ENCODE assay signal across 7 cellular contexts in genomic region chr1:148032247-148032646, GRCh38.
A peak's percentile ranks its signal among the peaks of the same experiment; 100 is the strongest.
DNase-seq lines count a peak whose midpoint lies in the region; ATAC-seq and TF ChIP-seq lines count a peak whose summit lies in the region.
"Not testable (repeated sequence)": the region's sequence is repeated elsewhere in the genome, so short reads cannot be mapped to it uniquely, and the experiment has no call there.

No MANE protein-coding gene starts in this region.

- not testable (repeated sequence) for H3K4me1 Mint-ChIP-seq in T-helper 1 cell treated with Interleukin-12 subunit alpha and Interleukin-12 subunit beta and Interleukin-4 antibody, amounts not matched to agents 30 μg/mL and 1 μg/mL, for 36 hours (ENCODE audit: low read depth); activated CD4-positive, alpha-beta memory T cell treated with anti-CD3 and anti-CD28 coated beads for 36 hours (ENCODE audit: low read depth); activated T-helper 2 cell treated with anti-CD3 and anti-CD28 coated beads, Interferon-gamma antibody, Interleukin-2, Interleukin-4, amounts not matched to agents 10 μg/mL and 5 μg/mL and 100 μg/mL, durations not matched to agents 14 hours and 24 hours and 36 hours (ENCODE audit: low read depth); brain; mesothelial cell of epicardium; stimulated activated effector memory CD8-positive, alpha-beta T cell treated with anti-CD3 and anti-CD28 coated beads, Interleukin-12 subunit alpha, Interleukin-12 subunit beta, amount 100 ng/mL, for 72 hours

- not testable (repeated sequence) for TF ChIP-seq CTCF in brain (conservative IDR thresholded peaks at IDR 0.05); mesothelial cell of epicardium (IDR thresholded peaks at IDR 0.05; ENCODE audit: unreplicated experiment)

- H3K4me3 Mint-ChIP-seq in T-helper 1 cell treated with Interleukin-12 subunit alpha and Interleukin-12 subunit beta and Interleukin-4 antibody, amounts not matched to agents 30 μg/mL and 1 μg/mL, for 36 hours, result peak overlapping the region; percentile 45
- not testable (repeated sequence) for H3K4me3 Mint-ChIP-seq in activated CD4-positive, alpha-beta memory T cell treated with anti-CD3 and anti-CD28 coated beads for 36 hours
- H3K4me3 Mint-ChIP-seq in activated T-helper 2 cell treated with anti-CD3 and anti-CD28 coated beads, Interferon-gamma antibody, Interleukin-2, Interleukin-4, amounts not matched to agents 10 μg/mL and 5 μg/mL and 100 μg/mL, durations not matched to agents 14 hours and 24 hours and 36 hours (ENCODE audit: low read depth), result peak overlapping the region; percentile 58
- H3K4me3 Mint-ChIP-seq in brain (peak overlapping the region in 4 of 5 experiments; percentile 35 to 64 (median 60)), mesothelial cell of epicardium (peak overlapping the region; percentile 52)
- H3K4me3 Mint-ChIP-seq in stimulated activated effector memory CD8-positive, alpha-beta T cell treated with anti-CD3 and anti-CD28 coated beads, Interleukin-12 subunit alpha, Interleukin-12 subunit beta, amount 100 ng/mL, for 72 hours, result peak overlapping the region; percentile 52

- not testable (repeated sequence) for H3K9me3 Mint-ChIP-seq in T-helper 1 cell treated with Interleukin-12 subunit alpha and Interleukin-12 subunit beta and Interleukin-4 antibody, amounts not matched to agents 30 μg/mL and 1 μg/mL, for 36 hours; activated CD4-positive, alpha-beta memory T cell treated with anti-CD3 and anti-CD28 coated beads for 36 hours; activated T-helper 2 cell treated with anti-CD3 and anti-CD28 coated beads, Interferon-gamma antibody, Interleukin-2, Interleukin-4, amounts not matched to agents 10 μg/mL and 5 μg/mL and 100 μg/mL, durations not matched to agents 14 hours and 24 hours and 36 hours; brain; mesothelial cell of epicardium; stimulated activated effector memory CD8-positive, alpha-beta T cell treated with anti-CD3 and anti-CD28 coated beads, Interleukin-12 subunit alpha, Interleukin-12 subunit beta, amount 100 ng/mL, for 72 hours

- not testable (repeated sequence) for H3K36me3 Mint-ChIP-seq in T-helper 1 cell treated with Interleukin-12 subunit alpha and Interleukin-12 subunit beta and Interleukin-4 antibody, amounts not matched to agents 30 μg/mL and 1 μg/mL, for 36 hours (ENCODE audit: low read depth); activated CD4-positive, alpha-beta memory T cell treated with anti-CD3 and anti-CD28 coated beads for 36 hours; activated T-helper 2 cell treated with anti-CD3 and anti-CD28 coated beads, Interferon-gamma antibody, Interleukin-2, Interleukin-4, amounts not matched to agents 10 μg/mL and 5 μg/mL and 100 μg/mL, durations not matched to agents 14 hours and 24 hours and 36 hours (ENCODE audit: low read depth); brain; mesothelial cell of epicardium; stimulated activated effector memory CD8-positive, alpha-beta T cell treated with anti-CD3 and anti-CD28 coated beads, Interleukin-12 subunit alpha, Interleukin-12 subunit beta, amount 100 ng/mL, for 72 hours

- H3K36me3 ChIP-seq in H7 (replicated peaks; ENCODE audit: control insufficient read depth, insufficient read depth, low read length), result not testable (repeated sequence)

- POLR2A ChIA-PET in activated CD4-positive, alpha-beta memory T cell treated with anti-CD3 and anti-CD28 coated beads for 36 hours (lab: Charles Lee), result not testable (repeated sequence)

- peaks cover 16% of the 10 kb centered on the region for H3K27me3 Mint-ChIP-seq in T-helper 1 cell treated with Interleukin-12 subunit alpha and Interleukin-12 subunit beta and Interleukin-4 antibody, amounts not matched to agents 30 μg/mL and 1 μg/mL, for 36 hours (ENCODE audit: low read depth)
- not testable (repeated sequence) for H3K27me3 Mint-ChIP-seq in activated CD4-positive, alpha-beta memory T cell treated with anti-CD3 and anti-CD28 coated beads for 36 hours; activated T-helper 2 cell treated with anti-CD3 and anti-CD28 coated beads, Interferon-gamma antibody, Interleukin-2, Interleukin-4, amounts not matched to agents 10 μg/mL and 5 μg/mL and 100 μg/mL, durations not matched to agents 14 hours and 24 hours and 36 hours (ENCODE audit: low read depth); mesothelial cell of epicardium (ENCODE audit: low read depth)
- peaks cover 40% of the 10 kb centered on the region for H3K27me3 Mint-ChIP-seq in brain

- intact Hi-C loops in activated CD4-positive, alpha-beta memory T cell treated with anti-CD3 and anti-CD28 coated beads for 36 hours (cut with micrococcal nuclease); activated T-helper 2 cell treated with anti-CD3 and anti-CD28 coated beads, Interferon-gamma antibody, Interleukin-2, Interleukin-4, amounts not matched to agents 10 μg/mL and 5 μg/mL and 100 μg/mL, durations not matched to agents 14 hours and 24 hours and 36 hours (cut with micrococcal nuclease): not testable (repeated sequence)

- not testable (repeated sequence) for ATAC-seq in stimulated activated effector memory CD8-positive, alpha-beta T cell treated with anti-CD3 and anti-CD28 coated beads, Interleukin-12 subunit alpha, Interleukin-12 subunit beta, amount 100 ng/mL, for 72 hours

- not testable (repeated sequence) for H3K27ac Mint-ChIP-seq in T-helper 1 cell treated with Interleukin-12 subunit alpha and Interleukin-12 subunit beta and Interleukin-4 antibody, amounts not matched to agents 30 μg/mL and 1 μg/mL, for 36 hours; activated T-helper 2 cell treated with anti-CD3 and anti-CD28 coated beads, Interferon-gamma antibody, Interleukin-2, Interleukin-4, amounts not matched to agents 10 μg/mL and 5 μg/mL and 100 μg/mL, durations not matched to agents 14 hours and 24 hours and 36 hours; mesothelial cell of epicardium; stimulated activated effector memory CD8-positive, alpha-beta T cell treated with anti-CD3 and anti-CD28 coated beads, Interleukin-12 subunit alpha, Interleukin-12 subunit beta, amount 100 ng/mL, for 72 hours
- peak overlapping the region; percentile 19 for H3K27ac Mint-ChIP-seq in activated CD4-positive, alpha-beta memory T cell treated with anti-CD3 and anti-CD28 coated beads for 36 hours
- peak overlapping the region in 1 of 5 experiments; percentile 57 for H3K27ac Mint-ChIP-seq in brain

- CTCF ChIA-PET in activated CD4-positive, alpha-beta memory T cell treated with anti-CD3 and anti-CD28 coated beads for 36 hours (lab: Charles Lee), result not testable (repeated sequence)

- not testable (repeated sequence) for DNase-seq in H7; activated CD4-positive, alpha-beta memory T cell treated with anti-CD3 and anti-CD28 coated beads for 36 hours; activated T-helper 2 cell treated with anti-CD3 and anti-CD28 coated beads, Interferon-gamma antibody, Interleukin-2, Interleukin-4, amounts not matched to agents 10 μg/mL and 5 μg/mL and 100 μg/mL, durations not matched to agents 14 hours and 24 hours and 36 hours (ENCODE audit: low spot score); mesothelial cell of epicardium (ENCODE audit: low spot score in 2 of 2, unreplicated experiment in 2 of 2); stimulated activated effector memory CD8-positive, alpha-beta T cell treated with anti-CD3 and anti-CD28 coated beads, Interleukin-12 subunit alpha, Interleukin-12 subunit beta, amount 100 ng/mL, for 72 hours (ENCODE audit: low spot score in 2 of 2)

- H3K27me3 ChIP-seq in H7 (ENCODE audit: control insufficient read depth, insufficient read depth, low read length), result not testable (repeated sequence)

- peak overlapping the region; percentile 17; the same call in 1 of the 2 replicates for H3K4me3 ChIP-seq in H7 (ENCODE audit: insufficient read depth, low read depth, low read length)
